1 cellular context compared by ENCODE assay signal in genomic region chr1:192986110-192986747, GRCh38.
TF ChIP-seq lines count a peak whose summit lies in the region.

No MANE protein-coding gene starts in this region.

TF ChIP-seq in K562, 482 proteins besides CTCF, POLR2A, EP300 and RAD21 (continued from another document and continues in another):
- TF ChIP-seq MED1 (CRISPR knock-in tag; IDR thresholded peaks at IDR 0.05; ENCODE audit: borderline replicate concordance) (no peak), CHAMP1 (IDR thresholded peaks at IDR 0.05) (peak; percentile 98), ZNF282 (CRISPR knock-in tag; IDR thresholded peaks at IDR 0.05) (no peak), TEAD2 (tag; IDR thresholded peaks at IDR 0.05) (no peak), MGA (IDR thresholded peaks at IDR 0.05) (no peak), MITF (IDR thresholded peaks at IDR 0.05) (no peak), BDP1 (IDR thresholded peaks at IDR 0.05; ENCODE audit: insufficient read depth, insufficient read length) (no peak), CREM (IDR thresholded peaks at IDR 0.05; ENCODE audit: low read depth) (peak; percentile 92), FOXA1 (IDR thresholded peaks at IDR 0.05; ENCODE audit: borderline replicate concordance) (no peak), ZNF146 (CRISPR knock-in tag; IDR thresholded peaks at IDR 0.05; ENCODE audit: unreplicated experiment) (no peak), ZNF224 (CRISPR knock-in tag; IDR thresholded peaks at IDR 0.05) (no peak), BRCA1 (IDR thresholded peaks at IDR 0.05) (no peak), BRCA1 (CRISPR knock-in tag; IDR thresholded peaks at IDR 0.05) (no peak), ZNF134 (CRISPR knock-in tag; conservative IDR thresholded peaks at IDR 0.05) (no peak), XRCC4 (IDR thresholded peaks at IDR 0.05; ENCODE audit: extremely low read depth, insufficient read depth, insufficient read length) (no peak), CREB3L1 (IDR thresholded peaks at IDR 0.05; ENCODE audit: borderline replicate concordance, low read depth) (no peak), ZNF780A (CRISPR knock-in tag; IDR thresholded peaks at IDR 0.05) (no peak), ZBTB2 (IDR thresholded peaks at IDR 0.05) (peak; percentile 94), ZSCAN32 (CRISPR knock-in tag; IDR thresholded peaks at IDR 0.05) (no peak), YBX1 (IDR thresholded peaks at IDR 0.05) (no peak), THRB (CRISPR knock-in tag; conservative IDR thresholded peaks at IDR 0.05) (peak; percentile 95), SMAD4 (CRISPR knock-in tag; conservative IDR thresholded peaks at IDR 0.05) (peak; percentile 91), NKRF (IDR thresholded peaks at IDR 0.05; ENCODE audit: borderline replicate concordance) (no peak; the same call in 1 of the 2 replicates), EZH2 (IDR thresholded peaks at IDR 0.05; ENCODE audit: borderline replicate concordance, low read depth, low read length) (no peak), FOXP1 (CRISPR knock-in tag; IDR thresholded peaks at IDR 0.05) (no peak), NCOR1 (IDR thresholded peaks at IDR 0.05) (peak; percentile 98), POLR2B (IDR thresholded peaks at IDR 0.05; ENCODE audit: low read depth, partially characterized antibody) (peak; percentile 39), PHF8 (IDR thresholded peaks at IDR 0.05; ENCODE audit: borderline replicate concordance, low read length) (no peak), ZNF445 (CRISPR knock-in tag; IDR thresholded peaks at IDR 0.05; ENCODE audit: low read depth) (no peak), MAFK (IDR thresholded peaks at IDR 0.05; ENCODE audit: low read length) (peak; percentile 83), CBX3 (IDR thresholded peaks at IDR 0.05; ENCODE audit: borderline replicate concordance in 1 of 2, low read length in 2 of 2) (peak in 1 of 2 experiments; percentile 66; a peak in 1 of 3 replicates), ZNF124 (CRISPR knock-in tag; IDR thresholded peaks at IDR 0.05) (no peak), SIX5 (IDR thresholded peaks at IDR 0.05; ENCODE audit: borderline replicate concordance in 1 of 2, insufficient read depth in 1 of 2, low read depth in 1 of 2, low read length in 2 of 2) (no peak), UBTF (IDR thresholded peaks at IDR 0.05; ENCODE audit: borderline replicate concordance in 1 of 2, low read depth in 2 of 2, low read length in 2 of 2) (no peak)
